Comparison of ENCODE assay signal across 13 cellular contexts in the genomic region with DNA sequence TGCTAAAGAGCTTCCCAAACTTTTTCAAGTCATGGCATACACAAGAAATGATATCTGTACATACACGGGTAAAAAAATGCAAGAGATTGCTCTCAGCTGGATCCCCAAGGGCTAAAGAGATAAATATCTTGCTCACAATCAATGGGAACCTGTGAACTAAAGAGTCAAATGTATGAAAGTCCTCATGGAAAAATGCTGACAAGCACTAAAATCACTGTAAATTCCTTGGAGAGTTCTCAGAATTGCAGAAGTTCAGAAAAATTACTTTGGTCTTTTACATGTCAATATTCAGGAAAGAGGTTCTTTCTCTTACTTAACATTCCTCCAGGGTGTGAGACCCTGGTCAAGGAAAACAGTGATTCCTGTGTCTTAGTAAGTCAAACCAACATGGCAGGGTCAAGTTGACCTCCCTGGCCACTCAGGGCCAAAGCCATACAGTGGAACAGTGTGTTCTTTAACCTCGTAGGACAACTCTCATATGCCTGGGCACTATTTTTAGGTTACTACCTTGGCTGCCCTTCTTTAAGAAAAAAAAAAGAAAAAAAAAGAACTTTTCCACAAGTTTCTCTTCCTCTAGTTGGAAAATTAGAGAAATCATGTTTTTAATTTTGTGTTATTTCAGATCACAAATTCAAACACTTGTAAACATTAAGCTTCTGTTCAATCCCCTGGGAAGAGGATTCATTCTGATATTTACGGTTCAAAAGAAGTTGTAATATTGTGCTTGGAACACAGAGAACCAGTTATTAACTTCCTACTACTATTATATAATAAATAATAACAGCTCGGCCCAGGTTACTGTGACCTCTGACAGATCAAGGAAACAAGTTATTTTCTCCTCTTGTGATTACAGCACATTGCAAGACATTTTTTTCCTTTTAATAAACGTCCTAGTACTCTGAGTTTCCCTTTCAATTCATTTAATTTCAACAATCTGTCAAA. TPM values are rescaled to one million over a fixed set of nuclear protein-coding genes. Genes with fewer than 3 reads are reported as not detected.
A peak's percentile ranks its signal among the peaks of the same experiment; 100 is the strongest.
DNase-seq lines count a peak whose midpoint lies in the region; ATAC-seq and TF ChIP-seq lines count a peak whose summit lies in the region.
"Had no signal": no experiment of that assay in that cellular context is flagged by ENCODE, and none has a peak within 500 bp of the region (broad histone marks: within the 10 kb centered on the region; RNA-seq: fewer than 3 reads in every experiment).

No MANE protein-coding gene starts in this region.

- no peak overlapping the region for H2AFZ ChIP-seq in IMR-90 (replicated peaks; ENCODE audit: low read length, poor library complexity)
- no peak overlapping the region for H2AFZ ChIP-seq in mesenchymal stem cell (ENCODE audit: low read depth, low read length)

- DNase-seq in IMR-90 (no peak), caudate nucleus (lab: John Stamatoyannopoulos, UW) (no peak), mesenchymal stem cell (no peak), GF-D8 (lab: John Stamatoyannopoulos, UW) (no peak)
- DNase-seq in activated CD4-positive, alpha-beta T cell treated with anti-CD3 and anti-CD28 coated beads for 48 hours = no peak
- no peak for DNase-seq in stimulated activated CD4-positive, alpha-beta T cell treated with anti-CD3 and anti-CD28 coated beads, Interleukin-15, amount 100 ng/mL, for 24 hours
- DNase-seq: activated naive CD4-positive, alpha-beta T cell treated with Interleukin-2 at 50 U/mL for 16 hours; central memory CD4-positive, alpha-beta T cell; NK-92 treated with Interleukin-12 subunit alpha and Interleukin-12 subunit beta, amount 100 ng/mL, for 24 hours had no signal

- POLR2A ChIA-PET in IMR-90 (lab: Charles Lee; ENCODE audit: unreplicated experiment) = interaction anchor here (0.7 kb wide), 1 partner anchor 274 kb away, joined by 5 read pairs; no protein-coding TSS in a partner anchor

- CTCF ChIA-PET in IMR-90 (lab: Yijun Ruan, JAX) = interaction anchor here (0.6 to 1.1 kb wide), 3 partner anchors 10 to 536 kb away, joined by 3 to 4 read pairs (median 3); no protein-coding TSS in a partner anchor

- no peak for TF ChIP-seq CTCF in IMR-90 (conservative IDR thresholded peaks at IDR 0.05; ENCODE audit: low read depth, low read length)

- H3K4me3 ChIP-seq in IMR-90 (ENCODE audit: insufficient read depth, low read depth, low read length) (no peak overlapping the region), mesenchymal stem cell (ENCODE audit: insufficient read depth in 1 of 2, low read depth in 1 of 2, low read length in 2 of 2) (no peak overlapping the region), subcutaneous abdominal adipose tissue (ENCODE audit: low read depth in 1 of 5, low read length in 5 of 5) (no peak overlapping the region)
- H3K4me3 ChIP-seq: BLaER1 treated with 17β-estradiol and CSF1 and Interleukin-3, amounts not matched to agents 10 nM and 100 nM had no signal

- H2BK15ac ChIP-seq in IMR-90 (ENCODE audit: low read depth, low read length) = no peak overlapping the region
- no peak overlapping the region for H2BK15ac ChIP-seq in mesenchymal stem cell (ENCODE audit: low read depth, poor library complexity, severe bottlenecking)

- no peak for TF ChIP-seq RAD21 in IMR-90 (IDR thresholded peaks at IDR 0.05; ENCODE audit: low read length)

- H3K9me3 ChIP-seq in IMR-90 (ENCODE audit: control insufficient read depth, insufficient read depth, low read length) (no peaks in the 10 kb centered on the region), mesenchymal stem cell (ENCODE audit: control insufficient read depth, low read length) (no peaks in the 10 kb centered on the region), subcutaneous abdominal adipose tissue (ENCODE audit: control insufficient read depth in 5 of 5, low read length in 5 of 5) (no peaks in the 10 kb centered on the region)
- H3K9me3 ChIP-seq: BLaER1 treated with 17β-estradiol and CSF1 and Interleukin-3, amounts not matched to agents 10 nM and 100 nM; neutrophil had no signal

- BruUV-seq in IMR-90 (replicated peaks; lab: Mats Ljungman, UMichigan) = TSS peak; percentile 50

- H2BK120ac ChIP-seq in IMR-90 (ENCODE audit: low read depth, low read length) = no peak overlapping the region
- H2BK120ac ChIP-seq in mesenchymal stem cell (ENCODE audit: low read depth, low read length) = no peak overlapping the region

- H3K14ac ChIP-seq in IMR-90 (replicated peaks; ENCODE audit: low read depth, low read length) (no peak overlapping the region), mesenchymal stem cell (ENCODE audit: low read length in 2 of 2) (no peak overlapping the region)

- no peak overlapping the region for H3K18ac ChIP-seq in IMR-90 (ENCODE audit: low read depth, low read length)
- H3K18ac ChIP-seq in mesenchymal stem cell (ENCODE audit: low read depth in 1 of 2, low read length in 2 of 2) = no peak overlapping the region

- dilution Hi-C loops in IMR-90 (cut with HindIII; ENCODE audit: low sequenced_read_pairs, unreplicated experiment) = no loop called here

- H2BK5ac ChIP-seq in IMR-90 (ENCODE audit: low read depth, low read length, poor library complexity, severe bottlenecking) (no peak overlapping the region), mesenchymal stem cell (ENCODE audit: low read depth, low read length, poor library complexity, severe bottlenecking) (no peak overlapping the region)

- 40% methylated on average over 1 of the region's 5 CpGs; no CpG with 5 or more reads in 1 of the 2 experiments for WGBS in IMR-90 (ENCODE audit: extremely low coverage in 2 of 2, insufficient read length in 1 of 2), 2 experiments
- 83% methylated on average over 4 of the region's 5 CpGs for WGBS in mesenchymal stem cell

- H3K23ac ChIP-seq in IMR-90 (ENCODE audit: low read depth, low read length) = no peak overlapping the region
- H3K23ac ChIP-seq in mesenchymal stem cell (ENCODE audit: low read length in 2 of 2) = no peak overlapping the region

- no peaks in the 10 kb centered on the region for H3K9me1 ChIP-seq in IMR-90 (ENCODE audit: insufficient read depth, low read length)

- peaks cover 28% of the 10 kb centered on the region for H3K36me3 ChIP-seq in IMR-90 (ENCODE audit: control insufficient read depth, insufficient read depth, low read length)
- H3K36me3 ChIP-seq in mesenchymal stem cell (ENCODE audit: control insufficient read depth in 1 of 2, insufficient read depth in 2 of 2, low read depth in 1 of 2, low read length in 2 of 2) = peaks cover 5 to 95% of the 10 kb centered on the region in 2 experiments
- peaks cover 19 to 50% (median 40%) of the 10 kb centered on the region in 5 donors for H3K36me3 ChIP-seq in subcutaneous abdominal adipose tissue (ENCODE audit: control insufficient read depth in 5 of 5, insufficient read depth in 5 of 5, low read length in 5 of 5)

- H4K5ac ChIP-seq in IMR-90 (ENCODE audit: low read depth, low read length) = no peak overlapping the region

- no peak overlapping the region for H3K9ac ChIP-seq in IMR-90 (ENCODE audit: low read depth, low read length)
- H3K9ac ChIP-seq in mesenchymal stem cell (ENCODE audit: low read length) = peak overlapping the region; percentile 62
- peak overlapping the region in 4 of 5 donors; percentile 11 to 58 (median 30) for H3K9ac ChIP-seq in subcutaneous abdominal adipose tissue (ENCODE audit: low read length in 5 of 5)

- H3K4me2 ChIP-seq in IMR-90 (ENCODE audit: low read depth, low read length) = no peak overlapping the region
- H3K4me2 ChIP-seq in mesenchymal stem cell (ENCODE audit: low read length, poor library complexity, severe bottlenecking) = no peak overlapping the region

- in situ Hi-C loops in IMR-90 (cut with MboI; ENCODE audit: low sequenced_read_pairs) = loop anchor here (25.0 kb wide), 1 partner anchor 295 kb away; the partner anchor contains the start of gene LEKR1

- H2BK20ac ChIP-seq in IMR-90 (ENCODE audit: low read depth, low read length) = no peak overlapping the region

- ATAC-seq in IMR-90 (ENCODE audit: low read depth) = no peak
- ATAC-seq in GM21381 (IDR thresholded peaks at IDR 0.05; ENCODE audit: unreplicated experiment) = no peak

- H4K91ac ChIP-seq in IMR-90 (ENCODE audit: insufficient read depth, low read depth, low read length) (no peak overlapping the region), mesenchymal stem cell (ENCODE audit: low read length) (no peak overlapping the region)

- no peak overlapping the region for H2AK9ac ChIP-seq in IMR-90 (replicated peaks; ENCODE audit: low read depth, low read length, poor library complexity)

- H4K8ac ChIP-seq in IMR-90 (ENCODE audit: low read depth in 2 of 2, low read length in 2 of 2) (no peak overlapping the region), mesenchymal stem cell (ENCODE audit: low read length) (no peak overlapping the region)

- H2BK12ac ChIP-seq in mesenchymal stem cell (ENCODE audit: low read length in 2 of 2) = no peak overlapping the region

- no peak overlapping the region for H2AK5ac ChIP-seq in IMR-90 (ENCODE audit: low read depth, low read length)
- no peak overlapping the region for H2AK5ac ChIP-seq in mesenchymal stem cell (ENCODE audit: low read length, severe bottlenecking)

- no peak overlapping the region for H3K56ac ChIP-seq in IMR-90 (ENCODE audit: extremely low read depth, insufficient read depth, low read length)

- H3K4ac ChIP-seq in IMR-90 (ENCODE audit: low read depth, low read length) (no peak overlapping the region), mesenchymal stem cell (ENCODE audit: low read depth in 1 of 2, low read length in 2 of 2) (no peak overlapping the region)

- H3K79me1 ChIP-seq in IMR-90 (ENCODE audit: low read depth in 1 of 2, low read length in 2 of 2) (peaks cover 35 to 41% of the 10 kb centered on the region in 2 experiments), mesenchymal stem cell (replicated peaks; ENCODE audit: low read length, poor library complexity, severe bottlenecking) (peaks cover 4% of the 10 kb centered on the region)

- H3K27me3 ChIP-seq in IMR-90 (ENCODE audit: control insufficient read depth, insufficient read depth, low read length) = no peaks in the 10 kb centered on the region
- H3K27me3 ChIP-seq in mesenchymal stem cell (ENCODE audit: control insufficient read depth in 1 of 2, insufficient read depth in 1 of 2, low read length in 2 of 2) = no peaks in the 10 kb centered on the region
- H3K27me3 ChIP-seq in subcutaneous abdominal adipose tissue (ENCODE audit: control insufficient read depth in 5 of 5, insufficient read depth in 4 of 5, low read length in 5 of 5) = no peaks in the 10 kb centered on the region
- H3K27me3 ChIP-seq: BLaER1 treated with 17β-estradiol and CSF1 and Interleukin-3, amounts not matched to agents 10 nM and 100 nM; neutrophil had no signal

- intact Hi-C loops in IMR-90 (cut with micrococcal nuclease) = no loop called here

- H4K20me1 ChIP-seq in IMR-90 (ENCODE audit: insufficient read depth, low read length) = peaks cover 36% of the 10 kb centered on the region; the same call in 1 of the 2 replicates

- no peak overlapping the region for H3K27ac ChIP-seq in IMR-90 (ENCODE audit: insufficient read depth, low read length)
- peak overlapping the region; percentile 22 for H3K27ac ChIP-seq in caudate nucleus (ENCODE audit: low read depth, low read length)
- H3K27ac ChIP-seq in mesenchymal stem cell (ENCODE audit: low read length, poor library complexity, severe bottlenecking) = peak overlapping the region; percentile 26
- H3K27ac ChIP-seq in subcutaneous abdominal adipose tissue (ENCODE audit: low read depth, low read length) = peak overlapping the region; percentile 79
- H3K27ac ChIP-seq: neutrophil had no signal

- TF ChIP-seq POLR2A in IMR-90 (IDR thresholded peaks at IDR 0.05; ENCODE audit: low read depth, low read length) = no peak; the same call in 1 of the 2 replicates

- H3K4me1 ChIP-seq in IMR-90 (ENCODE audit: control insufficient read depth, insufficient read depth, low read length) = peaks cover 2% of the 10 kb centered on the region; the same call in 1 of the 2 replicates
- no peaks in the 10 kb centered on the region for H3K4me1 ChIP-seq in mesenchymal stem cell (ENCODE audit: control insufficient read depth, insufficient read depth, low read depth, low read length)
- peaks cover 0 to 24% (median 21%) of the 10 kb centered on the region in 5 donors for H3K4me1 ChIP-seq in subcutaneous abdominal adipose tissue (ENCODE audit: control insufficient read depth in 5 of 5, insufficient read depth in 5 of 5, low read length in 5 of 5)

RNA-seq across cellular contexts. Expression of gene SSR3, which starts 12.5 kb away (rescaled TPM):
- 606 and 608 TPM in 2 replicates for total RNA-seq in IMR-90 (2012; rRNA removed)
- polyA plus RNA-seq in IMR-90 (2012; rRNA removed) = 216 and 246 TPM in 2 replicates
- polyA plus RNA-seq in IMR-90 (2012; cell fraction: cytosol; rRNA removed) = 33.1 and 84.5 TPM in 2 replicates
- polyA plus RNA-seq in IMR-90 (2012; cell fraction: nucleus; rRNA removed; ENCODE audit: low replicate concordance) = 19.9 and 62.0 TPM in 2 replicates
- polyA plus RNA-seq in mesenchymal stem cell (2013, experiment 1 of 2) = 238 TPM
- polyA plus RNA-seq in mesenchymal stem cell (2013, experiment 2 of 2) = 261 TPM
